In genomic region chr21:46394819-46395152, GRCh38 we compare ENCODE assay signal across 1 cellular context.
TF ChIP-seq lines count a peak whose summit lies in the region.

No MANE protein-coding gene starts in this region.

TF ChIP-seq in H1, 55 proteins besides CTCF, POLR2A, EP300 and RAD21:
- TF ChIP-seq TAF7 (optimal IDR thresholded peaks at IDR 0.05; ENCODE audit: borderline replicate concordance, low read depth, low read length) (no peak), RXRA (IDR thresholded peaks at IDR 0.05; ENCODE audit: insufficient read depth, low read depth, low read length) (no peak), SUZ12 (IDR thresholded peaks at IDR 0.05; ENCODE audit: low read length) (no peak), EZH2 (IDR thresholded peaks at IDR 0.05; ENCODE audit: low read depth, low read length, severe bottlenecking) (no peak), SP2 (IDR thresholded peaks at IDR 0.05; ENCODE audit: low read length) (no peak)
- TF ChIP-seq, protein P1, sequence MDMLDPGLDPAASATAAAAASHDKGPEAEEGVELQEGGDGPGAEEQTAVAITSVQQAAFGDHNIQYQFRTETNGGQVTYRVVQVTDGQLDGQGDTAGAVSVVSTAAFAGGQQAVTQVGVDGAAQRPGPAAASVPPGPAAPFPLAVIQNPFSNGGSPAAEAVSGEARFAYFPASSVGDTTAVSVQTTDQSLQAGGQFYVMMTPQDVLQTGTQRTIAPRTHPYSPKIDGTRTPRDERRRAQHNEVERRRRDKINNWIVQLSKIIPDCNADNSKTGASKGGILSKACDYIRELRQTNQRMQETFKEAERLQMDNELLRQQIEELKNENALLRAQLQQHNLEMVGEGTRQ (IDR thresholded peaks at IDR 0.05; ENCODE audit: low read length) = no peak
TF ChIP-seq in H1: peak in this region for 0.
